28 cellular contexts compared by ENCODE assay signal in genomic region chr3:159326998-159327397, GRCh38.
"Had no signal": no experiment of that assay in that cellular context is flagged by ENCODE, and none has a peak within 500 bp of the region (broad histone marks: within the 10 kb centered on the region; RNA-seq: fewer than 3 reads in every experiment).

No MANE protein-coding gene starts in this region.

- H3K27me3 ChIP-seq: colonic mucosa, dorsolateral prefrontal cortex, esophagus muscularis mucosa, esophagus squamous epithelium, foreskin keratinocyte, gastrocnemius medialis, gastroesophageal sphincter, heart left ventricle, heart right ventricle had no signal

- H3K27ac ChIP-seq: colonic mucosa, coronary artery, dorsolateral prefrontal cortex, epithelial cell of prostate, esophagus muscularis mucosa, esophagus squamous epithelium, foreskin keratinocyte, gastrocnemius medialis, gastroesophageal sphincter, heart left ventricle, heart right ventricle had no signal

- FAIRE-seq: colon, endometrium, endothelial cell of umbilical vein, frontal cortex had no signal

- ATAC-seq: effector memory CD8-positive, alpha-beta T cell; esophagus mucosa; foreskin keratinocyte; gastrocnemius medialis; gastroesophageal sphincter; heart left ventricle; heart right ventricle had no signal

- H3K36me3 ChIP-seq: colonic mucosa, esophagus muscularis mucosa, esophagus squamous epithelium, gastrocnemius medialis, gastroesophageal sphincter, heart left ventricle, heart right ventricle had no signal

- H3K4me3 ChIP-seq: colonic mucosa, coronary artery, dorsolateral prefrontal cortex, esophagus muscularis mucosa, esophagus squamous epithelium, gastrocnemius medialis, gastroesophageal sphincter, heart left ventricle, heart right ventricle had no signal

- H3K4me1 ChIP-seq: colonic mucosa, esophagus muscularis mucosa, esophagus squamous epithelium, foreskin keratinocyte, gastrocnemius medialis, gastroesophageal sphincter, heart left ventricle, heart right ventricle had no signal

- H3K9me3 ChIP-seq: colonic mucosa, esophagus muscularis mucosa, esophagus squamous epithelium, gastrocnemius medialis, gastroesophageal sphincter, heart left ventricle, heart right ventricle had no signal

- DNase-seq: colonic mucosa; cortex of kidney; dermis blood vessel endothelial cell; dorsolateral prefrontal cortex; effector CD4-positive, alpha-beta T cell; effector CD8-positive, alpha-beta T cell; effector memory CD4-positive, alpha-beta T cell; effector memory CD8-positive, alpha-beta T cell; endodermal cell; erythroblast; esophagus squamous epithelium; foreskin fibroblast; foreskin keratinocyte; foreskin melanocyte; gastrocnemius medialis; glutamatergic neuron; head of caudate nucleus; heart left ventricle; heart right ventricle had no signal
